In genomic region chr13:48949566-48950506, GRCh38 we compare ENCODE assay signal across 22 cellular contexts.
"Had no signal": no experiment of that assay in that cellular context is flagged by ENCODE, and none has a peak within 500 bp of the region (broad histone marks: within the 10 kb centered on the region; RNA-seq: fewer than 3 reads in every experiment).

No MANE protein-coding gene starts in this region.

- H3K79me2 ChIP-seq: hepatocyte had no signal

- H3K4me3 Mint-ChIP-seq: activated CD4-positive, alpha-beta memory T cell treated with anti-CD3 and anti-CD28 coated beads, Interleukin-2, amount 10 ng/mL, durations not matched to agents 7 days and 5 days; activated CD8-positive, alpha-beta memory T cell treated with anti-CD3 and anti-CD28 coated beads, Interleukin-2, amount 10 ng/mL, durations not matched to agents 7 days and 5 days; activated naive CD4-positive, alpha-beta T cell treated with anti-CD3 and anti-CD28 coated beads, Interleukin-2, amount 10 ng/mL, durations not matched to agents 7 days and 5 days; activated naive CD8-positive, alpha-beta T cell treated with anti-CD3 and anti-CD28 coated beads, Interleukin-2, amount 50 U/mL, for 24 hours; naive B cell; neural crest cell had no signal

- ATAC-seq: activated CD8-positive, alpha-beta memory T cell treated with anti-CD3 and anti-CD28 coated beads, Interleukin-2, amount 10 ng/mL, durations not matched to agents 7 days and 5 days; activated naive CD8-positive, alpha-beta T cell treated with anti-CD3 and anti-CD28 coated beads, Interleukin-2, amount 50 U/mL, for 24 hours; lower lobe of right lung had no signal

- FAIRE-seq: bronchial epithelial cell, islet of Langerhans had no signal

- H2AFZ ChIP-seq: hepatocyte had no signal

- H3K4me3 ChIP-seq: ascending aorta, esophagus muscularis mucosa, hepatocyte, lower lobe of right lung, tibial artery had no signal

- H3K27me3 ChIP-seq: ascending aorta, esophagus muscularis mucosa, hepatocyte, tibial artery had no signal

- H3K27ac Mint-ChIP-seq: activated CD4-positive, alpha-beta memory T cell treated with anti-CD3 and anti-CD28 coated beads, Interleukin-2, amount 10 ng/mL, durations not matched to agents 7 days and 5 days; activated CD8-positive, alpha-beta memory T cell treated with anti-CD3 and anti-CD28 coated beads, Interleukin-2, amount 10 ng/mL, durations not matched to agents 7 days and 5 days; activated naive CD4-positive, alpha-beta T cell treated with anti-CD3 and anti-CD28 coated beads, Interleukin-2, amount 10 ng/mL, durations not matched to agents 7 days and 5 days; activated naive CD8-positive, alpha-beta T cell treated with anti-CD3 and anti-CD28 coated beads, Interleukin-2, amount 50 U/mL, for 24 hours; progenitor cell of endocrine pancreas had no signal

- H3K4me1 Mint-ChIP-seq: activated CD4-positive, alpha-beta memory T cell treated with anti-CD3 and anti-CD28 coated beads, Interleukin-2, amount 10 ng/mL, durations not matched to agents 7 days and 5 days; activated CD8-positive, alpha-beta memory T cell treated with anti-CD3 and anti-CD28 coated beads, Interleukin-2, amount 10 ng/mL, durations not matched to agents 7 days and 5 days; activated naive CD4-positive, alpha-beta T cell treated with anti-CD3 and anti-CD28 coated beads, Interleukin-2, amount 10 ng/mL, durations not matched to agents 7 days and 5 days; activated naive CD8-positive, alpha-beta T cell treated with anti-CD3 and anti-CD28 coated beads, Interleukin-2, amount 50 U/mL, for 24 hours; naive B cell had no signal

- H3K36me3 Mint-ChIP-seq: activated naive CD4-positive, alpha-beta T cell treated with anti-CD3 and anti-CD28 coated beads, Interleukin-2, amount 10 ng/mL, durations not matched to agents 7 days and 5 days; naive B cell had no signal

- H3K9me3 Mint-ChIP-seq: activated CD4-positive, alpha-beta memory T cell treated with anti-CD3 and anti-CD28 coated beads, Interleukin-2, amount 10 ng/mL, durations not matched to agents 7 days and 5 days; activated naive CD4-positive, alpha-beta T cell treated with anti-CD3 and anti-CD28 coated beads, Interleukin-2, amount 10 ng/mL, durations not matched to agents 7 days and 5 days; activated naive CD8-positive, alpha-beta T cell treated with anti-CD3 and anti-CD28 coated beads, Interleukin-2, amount 50 U/mL, for 24 hours; naive B cell; neural crest cell had no signal

- H3K36me3 ChIP-seq: ascending aorta, esophagus muscularis mucosa, lower lobe of right lung, tibial artery had no signal

- H3K27ac ChIP-seq: ascending aorta, esophagus muscularis mucosa, hepatocyte, lower lobe of right lung, tibial artery had no signal

- H3K9me3 ChIP-seq: ascending aorta, esophagus muscularis mucosa, lower lobe of right lung, tibial artery had no signal

- DNase-seq: activated CD4-positive, alpha-beta memory T cell treated with anti-CD3 and anti-CD28 coated beads, Interleukin-2, amount 10 ng/mL, durations not matched to agents 7 days and 5 days; activated CD4-positive, alpha-beta T cell treated with anti-CD3 and anti-CD28 coated beads for 48 hours; activated CD4-positive, CD25-positive, alpha-beta regulatory T cell; activated CD8-positive, alpha-beta memory T cell treated with anti-CD3 and anti-CD28 coated beads, Interleukin-2, amount 10 ng/mL, durations not matched to agents 7 days and 5 days; activated naive CD4-positive, alpha-beta T cell treated with anti-CD3 and anti-CD28 coated beads, Interleukin-2, amount 10 ng/mL, durations not matched to agents 7 days and 5 days; activated naive CD8-positive, alpha-beta T cell treated with anti-CD3 and anti-CD28 coated beads, Interleukin-2, amount 50 U/mL, for 24 hours; cerebellar nuclear complex; cortex of kidney; effector CD4-positive, alpha-beta T cell; lower lobe of right lung; naive B cell; stimulated activated CD4-positive, alpha-beta T cell treated with anti-CD3 and anti-CD28 coated beads, Interleukin-2, amount 100 ng/mL, for 24 hours; stimulated activated naive CD4-positive, alpha-beta T cell treated with Interleukin-2 at 50 U/mL for 16 hours; T1000; tibial artery had no signal

- H3K4me2 ChIP-seq: hepatocyte had no signal

- H3K27me3 Mint-ChIP-seq: naive B cell, progenitor cell of endocrine pancreas had no signal

- H3K4me1 ChIP-seq: lower lobe of right lung had no signal
